Comparison of ENCODE assay signal across 8 cellular contexts in the genomic region with DNA sequence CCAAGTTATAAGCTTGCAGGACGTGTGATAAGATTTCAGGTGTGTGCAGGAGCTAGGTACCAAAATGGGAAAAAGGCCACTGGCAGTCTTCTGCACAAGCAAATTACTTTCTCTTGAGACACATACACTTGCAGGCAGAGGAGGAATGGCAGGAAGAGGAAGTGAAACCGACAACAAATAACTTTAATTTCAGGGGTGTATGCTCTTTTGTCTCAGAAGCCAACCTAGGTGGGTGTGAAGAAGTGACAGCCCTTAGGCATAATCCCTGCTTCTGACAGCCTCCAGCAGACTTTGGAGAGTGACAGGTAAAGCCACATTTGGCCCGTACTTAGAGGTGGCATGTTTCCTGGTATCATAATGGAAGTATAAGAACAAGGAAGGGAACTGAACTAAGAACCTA.
DNase-seq lines count a peak whose midpoint lies in the region; ATAC-seq and TF ChIP-seq lines count a peak whose summit lies in the region.

No MANE protein-coding gene starts in this region.

- no peak overlapping the region for H3K4me3 ChIP-seq in BLaER1
- no peak overlapping the region for H3K4me3 ChIP-seq in tibial nerve

- TF ChIP-seq POLR2A in tibial nerve (IDR thresholded peaks at IDR 0.05), result no peak

- H3K9ac ChIP-seq in BLaER1, result no peak overlapping the region; the same call in 1 of the 2 replicates

- 0 out of 2 replicates have a peak overlapping the region, but pooled peaks have one; percentile 60 for H3K27ac ChIP-seq in BLaER1
- peak overlapping the region in 2 of 4 donors; percentile 39 to 61 for H3K27ac ChIP-seq in tibial nerve

- 64 to 67% methylated on average over 3 of the region's 3 CpGs for WGBS in tibial nerve, 2 donors

- H3K9me3 ChIP-seq in BLaER1 (peaks cover 11% of the 10 kb centered on the region; the same call in 1 of the 2 replicates), tibial nerve (no peaks in the 10 kb centered on the region)

- H3K4me1 ChIP-seq in BLaER1 (peaks cover 45% of the 10 kb centered on the region), tibial nerve (peaks cover 0 to 63% (median 33%) of the 10 kb centered on the region in 4 donors)

- H3K27ac Mint-ChIP-seq in activated naive CD4-positive, alpha-beta T cell treated with anti-CD3 and anti-CD28 coated beads, Interleukin-2, amount 50 U/mL, for 72 hours, result peak overlapping the region; percentile 51 to 86

- peaks cover 3 to 4% of the 10 kb centered on the region in 2 donors for H3K9me3 Mint-ChIP-seq in activated naive CD4-positive, alpha-beta T cell treated with anti-CD3 and anti-CD28 coated beads, Interleukin-2, amount 50 U/mL, for 72 hours

- ATAC-seq in GM19351 (IDR thresholded peaks at IDR 0.05; ENCODE audit: unreplicated experiment), result peak; percentile 97
- peak; percentile 98 for ATAC-seq in HG03196 (IDR thresholded peaks at IDR 0.05; ENCODE audit: unreplicated experiment)
- ATAC-seq in activated naive CD4-positive, alpha-beta T cell treated with anti-CD3 and anti-CD28 coated beads, Interleukin-2, amount 50 U/mL, for 72 hours, result peak; percentile 59 to 61

- H4K20me1 ChIP-seq in BLaER1, result peaks cover 38% of the 10 kb centered on the region

- peaks cover 50% of the 10 kb centered on the region for H3K36me3 ChIP-seq in BLaER1
- peaks cover 0 to 5% (median 0%) of the 10 kb centered on the region in 3 donors for H3K36me3 ChIP-seq in tibial nerve

- no peak for TF ChIP-seq CTCF in tibial nerve (IDR thresholded peaks at IDR 0.05)

- DNase-seq in activated naive CD4-positive, alpha-beta T cell treated with anti-CD3 and anti-CD28 coated beads, Interleukin-2, amount 50 U/mL, for 72 hours (ENCODE audit: low spot score in 2 of 2), result no peak
- DNase-seq in NCI-H2107 treated with DMSO at 0.1 percent for 48 hours (lab: John Stamatoyannopoulos, UW; ENCODE audit: unreplicated experiment), result no peak
- DNase-seq in tibial nerve (ENCODE audit: low spot score in 2 of 2), result no peak
- DNase-seq in NK-92 treated with Interleukin-12 subunit alpha and Interleukin-12 subunit beta, amount 100 ng/mL, for 24 hours (lab: John Stamatoyannopoulos, UW), result no peak
- no peak for DNase-seq in middle frontal gyrus (ENCODE audit: extremely low spot score, low spot score)

- peaks cover 22 to 66% of the 10 kb centered on the region in 2 donors for H3K36me3 Mint-ChIP-seq in activated naive CD4-positive, alpha-beta T cell treated with anti-CD3 and anti-CD28 coated beads, Interleukin-2, amount 50 U/mL, for 72 hours

- H3K4me2 ChIP-seq in BLaER1, result peak overlapping the region; percentile 61

- TF ChIP-seq EP300 in tibial nerve (IDR thresholded peaks at IDR 0.05), result no peak

- H3K27me3 ChIP-seq in BLaER1, result no peaks in the 10 kb centered on the region
- H3K27me3 ChIP-seq in tibial nerve, result no peaks in the 10 kb centered on the region
